24 cellular contexts compared by ENCODE assay signal in genomic region chr6:109660526-109660925, GRCh38. TPM values are rescaled to one million over a fixed set of nuclear protein-coding genes. Genes with fewer than 3 reads are reported as not detected.
DNase-seq lines count a peak whose midpoint lies in the region; ATAC-seq and TF ChIP-seq lines count a peak whose summit lies in the region.
"Had no signal": no experiment of that assay in that cellular context is flagged by ENCODE, and none has a peak within 500 bp of the region (broad histone marks: within the 10 kb centered on the region; RNA-seq: fewer than 3 reads in every experiment).

No MANE protein-coding gene starts in this region.

- H3K27ac ChIP-seq in RWPE2 (ENCODE audit: poor library complexity, severe bottlenecking) = no peak overlapping the region
- H3K27ac ChIP-seq: PC-9, right lobe of liver, uterus had no signal

- no peaks in the 10 kb centered on the region for H3K27me3 ChIP-seq in RWPE2 (ENCODE audit: insufficient read depth, poor library complexity, severe bottlenecking)
- H3K27me3 ChIP-seq: right lobe of liver, uterus had no signal

- peak; percentile 64 to 97 for ATAC-seq in activated naive CD4-positive, alpha-beta T cell treated with anti-CD3 and anti-CD28 coated beads, Interleukin-2, amount 50 U/mL, for 72 hours
- peak; percentile 63 for ATAC-seq in GM21390 (IDR thresholded peaks at IDR 0.05; ENCODE audit: unreplicated experiment)
- peak; percentile 76; the same call in 2 of the 3 replicates for ATAC-seq in RWPE2 (ENCODE audit: low read depth)
- ATAC-seq in stimulated activated naive CD8-positive, alpha-beta T cell treated with anti-CD3 and anti-CD28 coated beads, Interleukin-15, Interleukin-2, amounts not matched to agents 100 U/mL and 50 U/mL, for 24 hours = peak; percentile 46
- no peak for ATAC-seq in left lobe of liver
- no peak for ATAC-seq in HG03354 (IDR thresholded peaks at IDR 0.05; ENCODE audit: poor library complexity, severe bottlenecking, unreplicated experiment)
- ATAC-seq: left ventricle myocardium superior, right lobe of liver had no signal

- peaks cover 7% of the 10 kb centered on the region for H3K4me1 Mint-ChIP-seq in activated naive CD4-positive, alpha-beta T cell treated with anti-CD3 and anti-CD28 coated beads, Interleukin-2, amount 10 ng/mL, durations not matched to agents 7 days and 5 days

- no peak overlapping the region for H3K4me3 Mint-ChIP-seq in activated naive CD4-positive, alpha-beta T cell treated with anti-CD3 and anti-CD28 coated beads, Interleukin-2, amount 10 ng/mL, durations not matched to agents 7 days and 5 days
- H3K4me3 Mint-ChIP-seq: HFFc6, nephron progenitor cell had no signal

- no peak overlapping the region for H3K27ac Mint-ChIP-seq in activated naive CD4-positive, alpha-beta T cell treated with anti-CD3 and anti-CD28 coated beads, Interleukin-2, amount 50 U/mL, for 72 hours
- no peak overlapping the region for H3K27ac Mint-ChIP-seq in activated naive CD4-positive, alpha-beta T cell treated with anti-CD3 and anti-CD28 coated beads, Interleukin-2, amount 10 ng/mL, durations not matched to agents 7 days and 5 days
- H3K27ac Mint-ChIP-seq: HFFc6, nephron progenitor cell had no signal

- H3K4me1 ChIP-seq in RWPE2 (ENCODE audit: insufficient read depth, poor library complexity, severe bottlenecking) = peaks cover 16% of the 10 kb centered on the region
- H3K4me1 ChIP-seq: right lobe of liver, uterus had no signal

- H3K9me3 ChIP-seq in RWPE2 (ENCODE audit: severe bottlenecking) = no peaks in the 10 kb centered on the region
- H3K9me3 ChIP-seq: right lobe of liver, uterus had no signal

- H3K9me3 Mint-ChIP-seq in activated naive CD4-positive, alpha-beta T cell treated with anti-CD3 and anti-CD28 coated beads, Interleukin-2, amount 50 U/mL, for 72 hours = no peaks in the 10 kb centered on the region
- no peaks in the 10 kb centered on the region for H3K9me3 Mint-ChIP-seq in activated naive CD4-positive, alpha-beta T cell treated with anti-CD3 and anti-CD28 coated beads, Interleukin-2, amount 10 ng/mL, durations not matched to agents 7 days and 5 days
- H3K9me3 Mint-ChIP-seq: HFFc6, nephron progenitor cell had no signal

- DNase-seq in activated naive CD4-positive, alpha-beta T cell treated with anti-CD3 and anti-CD28 coated beads, Interleukin-2, amount 50 U/mL, for 72 hours (ENCODE audit: low spot score in 2 of 2) = peak in 1 of 2 donors; percentile 10
- DNase-seq in activated naive CD4-positive, alpha-beta T cell treated with anti-CD3 and anti-CD28 coated beads, Interleukin-2, amount 10 ng/mL, durations not matched to agents 7 days and 5 days = no peak
- DNase-seq in RWPE2 (ENCODE audit: low spot score) = no peak
- DNase-seq in stimulated activated naive CD8-positive, alpha-beta T cell treated with anti-CD3 and anti-CD28 coated beads, Interleukin-15, Interleukin-2, amounts not matched to agents 100 U/mL and 50 U/mL, for 24 hours = no peak
- DNase-seq in NCI-H2227 treated with DMSO at 0.1 percent for 48 hours (lab: John Stamatoyannopoulos, UW) = no peak
- no peak for DNase-seq in left lobe of liver (ENCODE audit: low spot score)
- DNase-seq: activated CD4-positive, alpha-beta T cell treated with anti-CD3 and anti-CD28 coated beads for 1 hour; activated CD8-positive, alpha-beta memory T cell treated with anti-CD3 and anti-CD28 coated beads, Interleukin-2, amount 50 U/mL, for 4 hours; activated effector memory CD4-positive, alpha-beta T cell treated with anti-CD3 and anti-CD28 coated beads, Interleukin-2, amount 50 U/mL, for 16 hours; amygdala; erythroblast; foreskin melanocyte; GDM1; HFFc6; left ventricle myocardium superior; NCI-H1092 treated with DMSO at 0.1 percent for 48 hours; NCI-H1930; NCI-H446 treated with DMSO at 0.1 percent for 48 hours; nephron progenitor cell; PC-9; right lobe of liver; uterus had no signal

- no peaks in the 10 kb centered on the region for H3K27me3 Mint-ChIP-seq in activated naive CD4-positive, alpha-beta T cell treated with anti-CD3 and anti-CD28 coated beads, Interleukin-2, amount 10 ng/mL, durations not matched to agents 7 days and 5 days

- no peak overlapping the region for H3K4me3 ChIP-seq in RWPE2 (ENCODE audit: severe bottlenecking)
- H3K4me3 ChIP-seq: PC-9, right lobe of liver, uterus had no signal

- H3K36me3 ChIP-seq in RWPE2 (ENCODE audit: low read depth) = no peaks in the 10 kb centered on the region
- H3K36me3 ChIP-seq: right lobe of liver, uterus had no signal

- TF ChIP-seq CTCF in RWPE2 (IDR thresholded peaks at IDR 0.05; ENCODE audit: poor library complexity, severe bottlenecking) = no peak

- H3K36me3 Mint-ChIP-seq in activated naive CD4-positive, alpha-beta T cell treated with anti-CD3 and anti-CD28 coated beads, Interleukin-2, amount 50 U/mL, for 72 hours = no peaks in the 10 kb centered on the region
- no peaks in the 10 kb centered on the region for H3K36me3 Mint-ChIP-seq in activated naive CD4-positive, alpha-beta T cell treated with anti-CD3 and anti-CD28 coated beads, Interleukin-2, amount 10 ng/mL, durations not matched to agents 7 days and 5 days

- CTCF ChIA-PET in activated naive CD4-positive, alpha-beta T cell treated with anti-CD3 and anti-CD28 coated beads, Interleukin-2, amount 10 ng/mL, durations not matched to agents 7 days and 5 days (lab: Charles Lee) = no interaction called here

RNA-seq across cellular contexts. Expression of gene AK9, which starts 30.5 kb away (rescaled TPM):
- 1 to 10 TPM; 1.5 to 3.8 TPM for total RNA-seq in activated naive CD4-positive, alpha-beta T cell treated with anti-CD3 and anti-CD28 coated beads, Interleukin-2, amount 50 U/mL, for 72 hours
- 1.6 TPM for total RNA-seq in left lobe of liver

RNA-seq across cellular contexts. Expression of gene FIG4, which starts 30.6 kb away (rescaled TPM):
- total RNA-seq in activated naive CD4-positive, alpha-beta T cell treated with anti-CD3 and anti-CD28 coated beads, Interleukin-2, amount 50 U/mL, for 72 hours = 10 to 100 TPM; 19.8 to 20.2 TPM
- total RNA-seq in left lobe of liver = 4.6 TPM

Comparison
In these comparisons a context has a peak if more than half of its experiments do, and no peak if none do; other contexts are left out.
1. ATAC-seq: peak in activated naive CD4-positive, alpha-beta T cell treated with anti-CD3 and anti-CD28 coated beads, Interleukin-2, amount 50 U/mL, for 72 hours (2 of 2), GM21390 (single experiment), RWPE2 (single experiment) and stimulated activated naive CD8-positive, alpha-beta T cell treated with anti-CD3 and anti-CD28 coated beads, Interleukin-15, Interleukin-2, amounts not matched to agents 100 U/mL and 50 U/mL, for 24 hours (single experiment); none in left lobe of liver (single experiment) and HG03354 (single experiment).